Comparison of ENCODE assay signal across 11 cellular contexts in the genomic region with DNA sequence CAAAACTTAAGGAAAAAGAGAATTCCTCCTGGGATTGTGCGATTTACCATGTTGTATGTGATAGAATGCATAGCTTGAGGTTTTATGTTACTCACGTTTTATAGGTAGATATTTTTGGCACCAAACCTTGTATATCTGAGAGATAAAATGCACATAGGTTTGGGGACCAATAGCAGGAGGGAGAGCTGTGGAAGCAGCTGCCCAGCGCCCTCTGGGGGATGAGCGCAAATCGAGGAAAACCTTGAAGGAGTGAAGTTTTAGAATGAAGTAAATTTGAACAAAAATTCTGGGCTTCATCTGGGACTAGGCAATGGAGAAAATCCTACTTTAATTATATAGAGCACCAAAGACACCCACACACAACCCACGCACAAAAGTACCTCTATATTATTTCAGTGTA.
DNase-seq lines count a peak whose midpoint lies in the region; ATAC-seq, FAIRE-seq and TF ChIP-seq lines count a peak whose summit lies in the region.
"Had no signal": no experiment of that assay in that cellular context is flagged by ENCODE, and none has a peak within 500 bp of the region (broad histone marks: within the 10 kb centered on the region; RNA-seq: fewer than 3 reads in every experiment).

No MANE protein-coding gene starts in this region.

- peak; percentile 69 for TF ChIP-seq RAD21 in H1 (IDR thresholded peaks at IDR 0.05 in 1 of 2, conservative IDR thresholded peaks at IDR 0.05 in 1 of 2; ENCODE audit: low read depth in 2 of 2, low read length in 2 of 2)

- POLR2A ChIA-PET in H1 (lab: Charles Lee; ENCODE audit: partially characterized antibody) = interaction anchor here (3.5 kb wide), 1 partner anchor 14 kb away, joined by 8 read pairs; no protein-coding TSS in a partner anchor

- H2AFZ ChIP-seq in H1 (ENCODE audit: low read length) = no peak overlapping the region

- no peak overlapping the region for H2BK20ac ChIP-seq in H1 (ENCODE audit: low read length)

- TF ChIP-seq EP300 in H1 (IDR thresholded peaks at IDR 0.05; ENCODE audit: borderline replicate concordance in 1 of 2, low read depth in 2 of 2, low read length in 2 of 2) = no peak

- ATAC-seq in HG03457 (IDR thresholded peaks at IDR 0.05; ENCODE audit: unreplicated experiment) (no peak), GM18505 (IDR thresholded peaks at IDR 0.05; ENCODE audit: unreplicated experiment) (no peak), HG03097 (IDR thresholded peaks at IDR 0.05; ENCODE audit: low FRiP score, unreplicated experiment) (no peak)

- no peak overlapping the region for H3K4me3 ChIP-seq in H1 (ENCODE audit: extremely low read depth in 1 of 4, insufficient read depth in 2 of 4, low read depth in 3 of 4, low read length in 4 of 4)

- no peak overlapping the region for H3K9ac ChIP-seq in H1 (replicated peaks in 1 of 4; ENCODE audit: extremely low read depth in 1 of 4, low read depth in 3 of 4, low read length in 3 of 4)

- CTCF ChIA-PET in H1 (lab: Charles Lee; ENCODE audit: partially characterized antibody) = interaction anchor here (0.5 to 3.1 kb wide), 29 partner anchors 10 to 605 kb away, joined by 3 to 19 read pairs (median 4); no protein-coding TSS in a partner anchor

- peak; percentile 55 to 67 (median 62) for TF ChIP-seq CTCF in H1 (IDR thresholded peaks at IDR 0.05; ENCODE audit: control extremely low read depth in 1 of 3, insufficient read depth in 1 of 3, low read depth in 1 of 3, low read length in 3 of 3)

- no peak overlapping the region for H3K14ac ChIP-seq in H1 (ENCODE audit: insufficient read length)

- H4K8ac ChIP-seq in H1 (ENCODE audit: extremely low read depth, insufficient read depth, low read length) = no peak overlapping the region

- H4K91ac ChIP-seq in H1 (replicated peaks; ENCODE audit: insufficient read length, low read length) = no peak overlapping the region

- 63% methylated on average over 6 of the region's 6 CpGs; no CpG with 5 or more reads in 1 of the 2 experiments for WGBS in H1 (ENCODE audit: extremely low coverage in 1 of 2, insufficient coverage in 1 of 2, insufficient read length in 1 of 2, insufficient replicate concordance in 2 of 2, low coverage in 1 of 2, low lambda C conversion rate in 2 of 2, missing lambda C conversion rate in 1 of 2), 2 experiments

- no peak overlapping the region for H3K4ac ChIP-seq in H1 (replicated peaks; ENCODE audit: insufficient read length, low read depth, low read length)

- H3K23me2 ChIP-seq in H1 (ENCODE audit: low read depth, low read length) = no peaks in the 10 kb centered on the region

- H3K23ac ChIP-seq in H1 (ENCODE audit: insufficient read length) = no peak overlapping the region

- H2BK120ac ChIP-seq in H1 (replicated peaks; ENCODE audit: low read depth, low read length) = no peak overlapping the region

- H2BK15ac ChIP-seq in H1 (ENCODE audit: low read length) = no peak overlapping the region

- no peak overlapping the region for H2AK5ac ChIP-seq in H1 (ENCODE audit: low read depth, low read length)

- no peaks in the 10 kb centered on the region for H4K20me1 ChIP-seq in H1 (replicated peaks in 1 of 2; ENCODE audit: control insufficient read depth in 1 of 2, insufficient read depth in 2 of 2, low read length in 2 of 2)

- H4K5ac ChIP-seq in H1 (ENCODE audit: insufficient read length, low read depth, low read length) = no peak overlapping the region

- no peak for TF ChIP-seq POLR2A in H1 (IDR thresholded peaks at IDR 0.05; ENCODE audit: control extremely low read depth in 1 of 2, low read depth in 2 of 2, low read length in 2 of 2)
- no peak for TF ChIP-seq POLR2A in GM18505 (IDR thresholded peaks at IDR 0.05; ENCODE audit: borderline replicate concordance, extremely low read depth, insufficient read depth, insufficient read length)

- H3K36me3 ChIP-seq in H1 (ENCODE audit: control insufficient read depth in 2 of 4, insufficient read depth in 4 of 4, low read length in 3 of 4) = no peaks in the 10 kb centered on the region

- no peaks in the 10 kb centered on the region for H3K9me3 ChIP-seq in H1 (ENCODE audit: insufficient read depth in 2 of 2, low read depth in 1 of 2, low read length in 1 of 2)

- H3K79me1 ChIP-seq in H1 (ENCODE audit: low read depth, low read length) = no peaks in the 10 kb centered on the region

- H3K18ac ChIP-seq in H1 (ENCODE audit: extremely low read depth, low read length) = no peak overlapping the region

- no peaks in the 10 kb centered on the region for H3K27me3 ChIP-seq in H1 (replicated peaks in 1 of 4; ENCODE audit: control insufficient read depth in 3 of 4, extremely low read depth in 1 of 4, insufficient read depth in 3 of 4, low read length in 3 of 4)

- peaks cover 0 to 8% of the 10 kb centered on the region in 2 experiments; a peak in 2 of 4 replicates for H3K79me2 ChIP-seq in H1 (ENCODE audit: control insufficient read depth in 1 of 2, insufficient read depth in 2 of 2, low read length in 2 of 2)

- no peak overlapping the region for H2BK12ac ChIP-seq in H1 (ENCODE audit: low read depth, low read length)

- H3K27ac ChIP-seq in H1 (ENCODE audit: low read depth, low read length) = no peak overlapping the region

- no peak overlapping the region for H3K56ac ChIP-seq in H1 (replicated peaks; ENCODE audit: insufficient read length, low read depth, low read length)

- H3K4me2 ChIP-seq in H1 (ENCODE audit: insufficient read depth in 1 of 2, low read depth in 2 of 2, low read length in 2 of 2) = no peak overlapping the region

- no peak overlapping the region for H2BK5ac ChIP-seq in H1 (ENCODE audit: low read depth, low read length)

- H3K4me1 ChIP-seq in H1 (replicated peaks in 1 of 4; ENCODE audit: control insufficient read depth in 3 of 4, insufficient read depth in 4 of 4, low read length in 3 of 4) = peaks cover 0 to 13% (median 7%) of the 10 kb centered on the region in 4 experiments; a peak in 6 of 7 replicates

- DNase-seq in stimulated activated CD4-positive, alpha-beta T cell treated with anti-CD3 and anti-CD28 coated beads, Interleukin-15, amount 100 ng/mL, for 24 hours = peak; percentile 3
- no peak for DNase-seq in stimulated activated CD4-positive, alpha-beta T cell treated with anti-CD3 and anti-CD28 coated beads, Interleukin-4, amount 100 ng/mL, for 1 hour
- peak; percentile 18 for DNase-seq in NCI-H345 (lab: John Stamatoyannopoulos, UW)
- DNase-seq in H1 (ENCODE audit: low read depth in 1 of 2, low spot score in 2 of 2) = peak in 1 of 2 experiments; percentile 58
- no peak for DNase-seq in NCI-H2107 treated with DMSO at 0.1 percent for 48 hours (lab: John Stamatoyannopoulos, UW; ENCODE audit: unreplicated experiment)
- DNase-seq: activated CD4-positive, CD25-positive, alpha-beta regulatory T cell; COR-L47; naive B cell had no signal

- FAIRE-seq in H1 (lab: Jason Lieb, UNC) = peak; percentile 68

TF ChIP-seq in H1, 55 proteins besides CTCF, POLR2A, EP300 and RAD21:
- TF ChIP-seq KDM5A (IDR thresholded peaks at IDR 0.05; ENCODE audit: low read length) = no peak
- TF ChIP-seq ASH2L (IDR thresholded peaks at IDR 0.05; ENCODE audit: low read length) = no peak
- TF ChIP-seq CTBP2 (IDR thresholded peaks at IDR 0.05; ENCODE audit: borderline replicate concordance, insufficient read depth, insufficient read length, low read length) = no peak
- TF ChIP-seq TAF1 (IDR thresholded peaks at IDR 0.05; ENCODE audit: low read depth, low read length) = no peak
- TF ChIP-seq SIN3A (conservative IDR thresholded peaks at IDR 0.05 in 1 of 2, IDR thresholded peaks at IDR 0.05 in 1 of 2; ENCODE audit: low read depth in 1 of 2, low read length in 2 of 2) = no peak
- TF ChIP-seq BRCA1 (IDR thresholded peaks at IDR 0.05; ENCODE audit: low read depth, low read length) = no peak
- no peak for TF ChIP-seq KDM4A (IDR thresholded peaks at IDR 0.05; ENCODE audit: low read depth, low read length, severe bottlenecking)

Comparison
In these comparisons a context has a peak if more than half of its experiments do, and no peak if none do; other contexts are left out.
1. DNase-seq: peak in stimulated activated CD4-positive, alpha-beta T cell treated with anti-CD3 and anti-CD28 coated beads, Interleukin-15, amount 100 ng/mL, for 24 hours (single experiment) and NCI-H345 (single experiment); none in stimulated activated CD4-positive, alpha-beta T cell treated with anti-CD3 and anti-CD28 coated beads, Interleukin-4, amount 100 ng/mL, for 1 hour (single experiment) and NCI-H2107 treated with DMSO at 0.1 percent for 48 hours (single experiment).